Comparison of ENCODE assay signal across 9 cellular contexts in genomic region chr2:151051584-151052220, GRCh38.
DNase-seq lines count a peak whose midpoint lies in the region; ATAC-seq, FAIRE-seq and TF ChIP-seq lines count a peak whose summit lies in the region.
"Had no signal": no experiment of that assay in that cellular context is flagged by ENCODE, and none has a peak within 500 bp of the region (broad histone marks: within the 10 kb centered on the region; RNA-seq: fewer than 3 reads in every experiment).

No MANE protein-coding gene starts in this region.

- no peak overlapping the region for H2BK12ac ChIP-seq in mesenchymal stem cell (ENCODE audit: low read length in 2 of 2)

- H3K27me3 ChIP-seq in mesenchymal stem cell (ENCODE audit: control insufficient read depth in 1 of 2, insufficient read depth in 1 of 2, low read length in 2 of 2) = no peaks in the 10 kb centered on the region

- no peaks in the 10 kb centered on the region for H3K9me3 ChIP-seq in mesenchymal stem cell (ENCODE audit: control insufficient read depth, low read length)

- H3K4me3 ChIP-seq in coronary artery (no peak overlapping the region), mesenchymal stem cell (ENCODE audit: insufficient read depth in 1 of 2, low read depth in 1 of 2, low read length in 2 of 2) (no peak overlapping the region)

- WGBS in mesenchymal stem cell = no CpG with 5 or more reads among the region's 2 CpGs

- no peak overlapping the region for H3K4ac ChIP-seq in mesenchymal stem cell (ENCODE audit: low read depth in 1 of 2, low read length in 2 of 2)

- no peak overlapping the region for H2AK5ac ChIP-seq in mesenchymal stem cell (ENCODE audit: low read length, severe bottlenecking)

- H3K27ac ChIP-seq in 22Rv1 = no peak overlapping the region
- H3K27ac ChIP-seq in coronary artery = no peak overlapping the region
- no peak overlapping the region for H3K27ac ChIP-seq in mesenchymal stem cell (ENCODE audit: low read length, poor library complexity, severe bottlenecking)

- no peak overlapping the region for H3K23ac ChIP-seq in mesenchymal stem cell (ENCODE audit: low read length in 2 of 2)

- peak overlapping the region; percentile 80 for H3K9ac ChIP-seq in mesenchymal stem cell (ENCODE audit: low read length)

- DNase-seq in EH (ENCODE audit: low read depth) (peak; percentile 59), HTR-8/SVneo (ENCODE audit: insufficient read length, low spot score) (peak; percentile 39), RPMI7951 (ENCODE audit: low read depth) (peak; percentile 52), coronary artery (ENCODE audit: low spot score) (no peak), mesenchymal stem cell (peak; percentile 67), cortex of kidney (lab: John Stamatoyannopoulos, UW) (no peak)
- DNase-seq: left cardiac atrium had no signal

- no peak overlapping the region for H2BK15ac ChIP-seq in mesenchymal stem cell (ENCODE audit: low read depth, poor library complexity, severe bottlenecking)

- H3K4me1 ChIP-seq in mesenchymal stem cell (ENCODE audit: control insufficient read depth, insufficient read depth, low read depth, low read length) = no peaks in the 10 kb centered on the region

- H3K36me3 ChIP-seq in mesenchymal stem cell (ENCODE audit: control insufficient read depth in 1 of 2, insufficient read depth in 2 of 2, low read depth in 1 of 2, low read length in 2 of 2) = no peaks in the 10 kb centered on the region

- no peaks in the 10 kb centered on the region for H3K79me1 ChIP-seq in mesenchymal stem cell (replicated peaks; ENCODE audit: low read length, poor library complexity, severe bottlenecking)

- no peak overlapping the region for H2AFZ ChIP-seq in mesenchymal stem cell (ENCODE audit: low read depth, low read length)

- TF ChIP-seq CTCF in 22Rv1 (IDR thresholded peaks at IDR 0.05) (peak; percentile 71), coronary artery (IDR thresholded peaks at IDR 0.05) (peak; percentile 35)

- H4K91ac ChIP-seq in mesenchymal stem cell (ENCODE audit: low read length) = no peak overlapping the region

- H2BK120ac ChIP-seq in mesenchymal stem cell (ENCODE audit: low read depth, low read length) = no peak overlapping the region

- no peak overlapping the region for H3K18ac ChIP-seq in mesenchymal stem cell (ENCODE audit: low read depth in 1 of 2, low read length in 2 of 2)

- no peak overlapping the region for H3K4me2 ChIP-seq in mesenchymal stem cell (ENCODE audit: low read length, poor library complexity, severe bottlenecking)

- H4K8ac ChIP-seq in mesenchymal stem cell (ENCODE audit: low read length) = no peak overlapping the region

- H3K14ac ChIP-seq in mesenchymal stem cell (ENCODE audit: low read length in 2 of 2) = no peak overlapping the region

- FAIRE-seq in HTR-8/SVneo (lab: Jason Lieb, UNC) = peak; percentile 81

- H2BK5ac ChIP-seq in mesenchymal stem cell (ENCODE audit: low read depth, low read length, poor library complexity, severe bottlenecking) = no peak overlapping the region

- peak; percentile 79 for ATAC-seq in GM21737 (IDR thresholded peaks at IDR 0.05; ENCODE audit: unreplicated experiment)

Comparison
In these comparisons a context has a peak if more than half of its experiments do, and no peak if none do; other contexts are left out.
1. DNase-seq: peak in EH (single experiment), HTR-8/SVneo (single experiment), RPMI7951 (single experiment) and mesenchymal stem cell (single experiment); none in coronary artery (single experiment) and cortex of kidney (single experiment).